10 cellular contexts compared by ENCODE assay signal in the genomic region with DNA sequence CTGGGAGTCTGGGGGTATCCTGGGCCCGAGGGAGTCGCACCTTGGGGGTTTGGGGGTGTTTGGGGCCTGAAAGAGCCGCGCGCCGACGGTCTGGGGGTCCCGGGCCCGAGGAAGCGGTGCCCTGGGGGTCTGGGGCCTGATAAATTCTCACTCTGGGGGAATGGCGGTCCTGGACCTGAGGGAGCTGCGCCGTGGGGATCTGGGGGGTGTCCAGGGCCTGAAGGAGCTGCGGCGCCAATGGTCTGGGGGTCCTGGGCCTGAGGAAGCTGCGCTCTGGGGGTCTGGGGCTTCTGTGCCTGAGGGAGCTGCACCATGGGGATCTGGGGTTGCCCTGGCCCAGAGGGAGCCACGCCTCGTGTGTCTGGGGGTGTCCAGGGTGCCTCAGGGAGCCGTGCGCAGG. TPM values are rescaled to one million over a fixed set of nuclear protein-coding genes. Genes with fewer than 3 reads are reported as not detected.
A peak's percentile ranks its signal among the peaks of the same experiment; 100 is the strongest.
DNase-seq lines count a peak whose midpoint lies in the region; ATAC-seq and TF ChIP-seq lines count a peak whose summit lies in the region.
"Had no signal": no experiment of that assay in that cellular context is flagged by ENCODE, and none has a peak within 500 bp of the region (broad histone marks: within the 10 kb centered on the region; RNA-seq: fewer than 3 reads in every experiment).

No MANE protein-coding gene starts in this region.

- peak overlapping the region; percentile 93 for H3K9ac ChIP-seq in OCI-LY3 (ENCODE audit: low read length)

- H3K79me2 ChIP-seq in OCI-LY3 (ENCODE audit: low read length), result peaks cover 33% of the 10 kb centered on the region

- H3K27ac Mint-ChIP-seq in CD4-positive, CD25-positive, alpha-beta regulatory T cell, result no peak overlapping the region
- no peak overlapping the region for H3K27ac Mint-ChIP-seq in endothelial cell (ENCODE audit: unreplicated experiment)

- no peak for TF ChIP-seq CTCF in OCI-LY3 (IDR thresholded peaks at IDR 0.05; ENCODE audit: low read depth, low read length)
- TF ChIP-seq CTCF in endothelial cell (IDR thresholded peaks at IDR 0.05; ENCODE audit: unreplicated experiment), result no peak
- no peak for TF ChIP-seq CTCF in neutrophil (IDR thresholded peaks at IDR 0.05)

- ATAC-seq in CD4-positive, CD25-positive, alpha-beta regulatory T cell (ENCODE audit: low read depth in 2 of 2), result no peak
- ATAC-seq in GM19328 (IDR thresholded peaks at IDR 0.05; ENCODE audit: unreplicated experiment) (no peak), HG03196 (IDR thresholded peaks at IDR 0.05; ENCODE audit: unreplicated experiment) (no peak)

- peaks cover 10% of the 10 kb centered on the region for H3K36me3 Mint-ChIP-seq in CD4-positive, CD25-positive, alpha-beta regulatory T cell
- peaks cover 4% of the 10 kb centered on the region for H3K36me3 Mint-ChIP-seq in endothelial cell (ENCODE audit: low read depth, unreplicated experiment)

- H3K4me2 ChIP-seq in OCI-LY3 (ENCODE audit: low read length), result peak overlapping the region; percentile 97

- peak overlapping the region in 3 of 4 donors; percentile 70 to 79 (median 76) for H3K4me3 Mint-ChIP-seq in CD4-positive, CD25-positive, alpha-beta regulatory T cell
- H3K4me3 Mint-ChIP-seq in endothelial cell (ENCODE audit: unreplicated experiment), result peak overlapping the region; percentile 95

- no peaks in the 10 kb centered on the region for H3K9me3 ChIP-seq in CD4-positive, CD25-positive, alpha-beta regulatory T cell (ENCODE audit: control insufficient read depth in 2 of 2, low read length in 2 of 2)
- H3K9me3 ChIP-seq in OCI-LY3 (ENCODE audit: insufficient read depth, low read length) (no peaks in the 10 kb centered on the region), neutrophil (no peaks in the 10 kb centered on the region)

- no peaks in the 10 kb centered on the region for H3K9me3 Mint-ChIP-seq in CD4-positive, CD25-positive, alpha-beta regulatory T cell
- H3K9me3 Mint-ChIP-seq in endothelial cell (ENCODE audit: unreplicated experiment), result no peaks in the 10 kb centered on the region

- H3K4me3 ChIP-seq in CD4-positive, CD25-positive, alpha-beta regulatory T cell (ENCODE audit: low read depth, low read length), result no peak overlapping the region
- H3K4me3 ChIP-seq in OCI-LY3 (ENCODE audit: low read length) (peak overlapping the region; percentile 93), neutrophil (ENCODE audit: low read depth in 1 of 2, low read length in 1 of 2) (peak overlapping the region; percentile 66 to 86)

- no peak for DNase-seq in CD4-positive, CD25-positive, alpha-beta regulatory T cell
- DNase-seq in endothelial cell (ENCODE audit: low spot score) (no peak), cerebellar nuclear complex (lab: John Stamatoyannopoulos, UW) (no peak), germinal center (ENCODE audit: low spot score) (no peak)
- DNase-seq: NCI-H748 treated with DMSO at 0.1 percent for 48 hours had no signal

- peaks cover 12% of the 10 kb centered on the region for H3K36me3 ChIP-seq in CD4-positive, CD25-positive, alpha-beta regulatory T cell (ENCODE audit: control insufficient read depth, insufficient read depth, low read length)
- H3K36me3 ChIP-seq in OCI-LY3 (replicated peaks; ENCODE audit: low read depth, low read length) (peaks cover 14% of the 10 kb centered on the region), neutrophil (peaks cover 25% of the 10 kb centered on the region)

- H4K20me1 ChIP-seq in OCI-LY3 (ENCODE audit: insufficient read depth, low read length), result no peaks in the 10 kb centered on the region

- no peak overlapping the region for H2AFZ ChIP-seq in OCI-LY3 (ENCODE audit: low read depth, low read length)

- H3K27me3 Mint-ChIP-seq in CD4-positive, CD25-positive, alpha-beta regulatory T cell, result no peaks in the 10 kb centered on the region
- peaks cover 4% of the 10 kb centered on the region for H3K27me3 Mint-ChIP-seq in endothelial cell (ENCODE audit: unreplicated experiment)

- peaks cover 0 to 33% (median 7%) of the 10 kb centered on the region in 4 donors for H3K4me1 Mint-ChIP-seq in CD4-positive, CD25-positive, alpha-beta regulatory T cell
- peaks cover 19% of the 10 kb centered on the region for H3K4me1 Mint-ChIP-seq in endothelial cell (ENCODE audit: unreplicated experiment)

- peaks cover 30% of the 10 kb centered on the region for H3K4me1 ChIP-seq in CD4-positive, CD25-positive, alpha-beta regulatory T cell (ENCODE audit: control insufficient read depth, insufficient read depth, low read length, poor library complexity, severe bottlenecking)
- H3K4me1 ChIP-seq in OCI-LY3 (ENCODE audit: low read length) (peaks cover 19% of the 10 kb centered on the region), neutrophil (ENCODE audit: control insufficient read depth in 1 of 2, insufficient read depth in 1 of 2, low read depth in 1 of 2, low read length in 1 of 2) (peaks cover 29 to 35% of the 10 kb centered on the region in 2 experiments)

- peak overlapping the region; percentile 1 for H3K27ac ChIP-seq in CD4-positive, CD25-positive, alpha-beta regulatory T cell (ENCODE audit: insufficient read depth, low read length, poor library complexity, severe bottlenecking)
- peak overlapping the region; percentile 10; the same call in 1 of the 2 replicates for H3K27ac ChIP-seq in OCI-LY3 (ENCODE audit: low read length)
- no peak overlapping the region for H3K27ac ChIP-seq in neutrophil
- H3K27ac ChIP-seq: epithelial cell of prostate had no signal

- H3K27me3 ChIP-seq in CD4-positive, CD25-positive, alpha-beta regulatory T cell (ENCODE audit: control insufficient read depth, insufficient read depth, low read length), result no peaks in the 10 kb centered on the region
- H3K27me3 ChIP-seq in OCI-LY3 (ENCODE audit: low read depth, low read length) (no peaks in the 10 kb centered on the region), neutrophil (no peaks in the 10 kb centered on the region)

RNA-seq across cellular contexts. Expression of a gene that starts 0.9 kb away (rescaled TPM):
- 32.7 TPM for total RNA-seq in CD4-positive, CD25-positive, alpha-beta regulatory T cell
- polyA plus RNA-seq in CD4-positive, CD25-positive, alpha-beta regulatory T cell, result 10 to 100 TPM; 11.5 to 12.6 (median 12.2) TPM
- 107 TPM for total RNA-seq in endothelial cell (ENCODE audit: unreplicated experiment)

RNA-seq across cellular contexts. Expression of a gene that starts 15.4 kb away (rescaled TPM):
- total RNA-seq in CD4-positive, CD25-positive, alpha-beta regulatory T cell, result 54.2 TPM
- polyA plus RNA-seq in CD4-positive, CD25-positive, alpha-beta regulatory T cell, result 1 to 10 TPM; 4.6 to 6.4 (median 4.9) TPM
- total RNA-seq in endothelial cell (ENCODE audit: unreplicated experiment), result 45.7 TPM

RNA-seq across cellular contexts. Expression of a gene that starts 45.3 kb away (rescaled TPM):
- total RNA-seq in CD4-positive, CD25-positive, alpha-beta regulatory T cell, result not detected
- under 1 TPM in 3 of 4 donors, not detected in 1; 0.02 to 0.13 (median 0.05) TPM for polyA plus RNA-seq in CD4-positive, CD25-positive, alpha-beta regulatory T cell
- 0.13 TPM for total RNA-seq in endothelial cell (ENCODE audit: unreplicated experiment)
